Comparison of ENCODE assay signal across 12 cellular contexts in genomic region chr9:131101207-131101964, GRCh38.
"Had no signal": no experiment of that assay in that cellular context is flagged by ENCODE, and none has a peak within 500 bp of the region (broad histone marks: within the 10 kb centered on the region; RNA-seq: fewer than 3 reads in every experiment).

No MANE protein-coding gene starts in this region.

- H3K27ac ChIP-seq: neutrophil had no signal

- H3K4me3 Mint-ChIP-seq: activated CD4-positive, alpha-beta memory T cell treated with anti-CD3 and anti-CD28 coated beads for 36 hours; activated T-cell treated with anti-CD3 and anti-CD28 coated beads, Interleukin-2, amount 50 U/mL, for 4 hours; naive B cell; stimulated activated naive B cell treated with anti-CD40 and anti-IgM and Interleukin-4, amounts not matched to agents 10 μg/mL and 1 μg/mL and 100 μg/mL, for 72 hours; T-cell; type B pancreatic cell had no signal

- DNase-seq: activated CD4-positive, alpha-beta memory T cell treated with anti-CD3 and anti-CD28 coated beads for 36 hours; activated effector memory CD4-positive, alpha-beta T cell treated with Interleukin-2 at 50 U/mL for 16 hours; activated naive CD4-positive, alpha-beta T cell treated with anti-CD3 and anti-CD28 coated beads, Interleukin-2, amount 50 U/mL, for 16 hours; activated T-cell treated with anti-CD3 and anti-CD28 coated beads, Interleukin-2, amount 50 U/mL, for 4 hours; left colon; naive B cell; retina; stimulated activated CD4-positive, alpha-beta T cell treated with anti-CD3 and anti-CD28 coated beads, Interleukin-2, amount 100 ng/mL, for 48 hours; stimulated activated naive B cell treated with anti-CD40 and anti-IgM and Interleukin-4, amounts not matched to agents 10 μg/mL and 1 μg/mL and 100 μg/mL, for 72 hours; T-cell had no signal

- H3K27me3 Mint-ChIP-seq: type B pancreatic cell had no signal

- H3K27ac Mint-ChIP-seq: activated CD4-positive, alpha-beta memory T cell treated with anti-CD3 and anti-CD28 coated beads for 36 hours; stimulated activated naive B cell treated with anti-CD40 and anti-IgM and Interleukin-4, amounts not matched to agents 10 μg/mL and 1 μg/mL and 100 μg/mL, for 72 hours; T-cell had no signal

- H3K36me3 Mint-ChIP-seq: activated CD4-positive, alpha-beta memory T cell treated with anti-CD3 and anti-CD28 coated beads for 36 hours; naive B cell; stimulated activated naive B cell treated with anti-CD40 and anti-IgM and Interleukin-4, amounts not matched to agents 10 μg/mL and 1 μg/mL and 100 μg/mL, for 72 hours; T-cell; type B pancreatic cell had no signal

- H3K9me3 Mint-ChIP-seq: activated CD4-positive, alpha-beta memory T cell treated with anti-CD3 and anti-CD28 coated beads for 36 hours; activated T-cell treated with anti-CD3 and anti-CD28 coated beads, Interleukin-2, amount 50 U/mL, for 4 hours; stimulated activated naive B cell treated with anti-CD40 and anti-IgM and Interleukin-4, amounts not matched to agents 10 μg/mL and 1 μg/mL and 100 μg/mL, for 72 hours; T-cell; type B pancreatic cell had no signal

- H3K9me3 ChIP-seq: neutrophil had no signal

- H3K36me3 ChIP-seq: neutrophil had no signal

- ATAC-seq: activated T-cell treated with anti-CD3 and anti-CD28 coated beads, Interleukin-2, amount 50 U/mL, for 4 hours; left colon; stimulated activated naive B cell treated with anti-CD40 and anti-IgM and Interleukin-4, amounts not matched to agents 10 μg/mL and 1 μg/mL and 100 μg/mL, for 72 hours; T-cell had no signal
